In the genomic region with DNA sequence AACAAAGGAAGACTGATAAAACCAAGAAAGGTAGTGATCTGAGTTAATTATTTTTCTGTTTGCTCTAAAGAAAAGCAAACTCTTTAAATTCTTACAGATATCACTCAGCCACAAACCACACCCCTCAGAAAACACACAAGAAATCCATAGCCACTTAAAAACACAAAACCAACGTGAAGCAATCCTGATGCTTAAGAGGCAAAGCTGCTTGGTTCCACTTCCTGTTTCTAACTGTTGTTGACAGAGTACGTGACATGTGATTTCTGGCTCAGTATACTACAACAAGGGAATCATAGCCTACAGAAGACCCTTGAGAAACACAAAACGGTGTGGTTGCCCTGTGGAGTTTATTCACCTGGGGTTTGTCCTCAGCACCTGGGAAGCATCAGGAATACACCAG, we compare ENCODE assay signal across 9 cellular contexts.
DNase-seq lines count a peak whose midpoint lies in the region; ATAC-seq and TF ChIP-seq lines count a peak whose summit lies in the region.
"Had no signal": no experiment of that assay in that cellular context is flagged by ENCODE, and none has a peak within 500 bp of the region (broad histone marks: within the 10 kb centered on the region; RNA-seq: fewer than 3 reads in every experiment).

No MANE protein-coding gene starts in this region.

- TF ChIP-seq CTCF in choroid plexus epithelial cell (conservative IDR thresholded peaks at IDR 0.05; ENCODE audit: low read depth, low read length) (no peak), uterus (IDR thresholded peaks at IDR 0.05) (no peak), endodermal cell (conservative IDR thresholded peaks at IDR 0.05) (no peak)

- H3K27me3 Mint-ChIP-seq in endodermal cell (ENCODE audit: insufficient read depth), result no peaks in the 10 kb centered on the region

- H3K27me3 ChIP-seq in uterus (no peaks in the 10 kb centered on the region), endodermal cell (ENCODE audit: control insufficient read depth, insufficient read depth, low read length, poor library complexity, severe bottlenecking) (no peaks in the 10 kb centered on the region)

- H3K4me3 Mint-ChIP-seq in endodermal cell, result no peak overlapping the region

- H3K9me3 ChIP-seq in uterus (no peaks in the 10 kb centered on the region), endodermal cell (ENCODE audit: control insufficient read depth, low read length) (peaks cover 19% of the 10 kb centered on the region)

- peaks cover 11% of the 10 kb centered on the region for H3K4me1 Mint-ChIP-seq in endodermal cell

- peaks cover 17% of the 10 kb centered on the region for H3K9me3 Mint-ChIP-seq in endodermal cell

- H3K9ac ChIP-seq in endodermal cell (ENCODE audit: extremely low read depth, low read length, poor library complexity, severe bottlenecking), result no peak overlapping the region

- H3K4me1 ChIP-seq in uterus (no peaks in the 10 kb centered on the region), endodermal cell (ENCODE audit: control insufficient read depth, insufficient read depth, low read length) (peaks cover 4% of the 10 kb centered on the region)

- ATAC-seq in GM18505 (IDR thresholded peaks at IDR 0.05; ENCODE audit: unreplicated experiment) (peak; percentile 90), HG02623 (IDR thresholded peaks at IDR 0.05; ENCODE audit: unreplicated experiment) (peak; percentile 75)

- no peak overlapping the region for H3K27ac Mint-ChIP-seq in endodermal cell

- H3K36me3 Mint-ChIP-seq in endodermal cell (ENCODE audit: low read depth), result no peaks in the 10 kb centered on the region

- intact Hi-C loops in uterus (cut with DNase I; ENCODE audit: low total_unique reads), result no loop called here

- 65 to 70% methylated on average over 2 to 3 of the region's 3 CpGs for WGBS in endodermal cell (ENCODE audit: insufficient coverage in 1 of 2, insufficient read length in 1 of 2), 2 experiments

- H3K4me3 ChIP-seq in choroid plexus epithelial cell (ENCODE audit: low read depth, low read length), result no peak overlapping the region
- no peak overlapping the region for H3K4me3 ChIP-seq in uterus
- no peak overlapping the region for H3K4me3 ChIP-seq in endodermal cell (ENCODE audit: low read length)

- H3K27ac ChIP-seq in uterus, result no peak overlapping the region
- no peak overlapping the region for H3K27ac ChIP-seq in endodermal cell (ENCODE audit: low read depth, low read length)
- H3K27ac ChIP-seq: epithelial cell of prostate had no signal

- H3K36me3 ChIP-seq in uterus (no peaks in the 10 kb centered on the region), endodermal cell (ENCODE audit: control insufficient read depth, insufficient read depth, low read length) (no peaks in the 10 kb centered on the region)

- TF ChIP-seq POLR2A in GM18505 (IDR thresholded peaks at IDR 0.05; ENCODE audit: borderline replicate concordance, extremely low read depth, insufficient read depth, insufficient read length) (no peak), uterus (IDR thresholded peaks at IDR 0.05) (no peak)

- peak; percentile 19 for DNase-seq in NCI-H2029 (lab: John Stamatoyannopoulos, UW)
- peak; percentile 64 for DNase-seq in choroid plexus epithelial cell (ENCODE audit: low read depth)
- no peak for DNase-seq in uterus
- DNase-seq in ureter (ENCODE audit: low spot score), result no peak
- no peak for DNase-seq in AG08396 (ENCODE audit: low spot score)
- DNase-seq in endodermal cell, result no peak

Comparison
In these comparisons a context has a peak if more than half of its experiments do, and no peak if none do; other contexts are left out.
1. DNase-seq: peak in NCI-H2029 (single experiment) and choroid plexus epithelial cell (single experiment); none in uterus (0 of 2), ureter (single experiment), AG08396 (single experiment) and endodermal cell (single experiment).